20 cellular contexts compared by ENCODE assay signal in genomic region chr17:52754838-52755237, GRCh38.
DNase-seq lines count a peak whose midpoint lies in the region; ATAC-seq, FAIRE-seq and TF ChIP-seq lines count a peak whose summit lies in the region.
"Had no signal": no experiment of that assay in that cellular context is flagged by ENCODE, and none has a peak within 500 bp of the region (broad histone marks: within the 10 kb centered on the region; RNA-seq: fewer than 3 reads in every experiment).

No MANE protein-coding gene starts in this region.

- peaks cover 30% of the 10 kb centered on the region for H3K27me3 Mint-ChIP-seq in MCF 10A (ENCODE audit: insufficient read depth, unreplicated experiment)
- H3K27me3 Mint-ChIP-seq: CD4-positive, alpha-beta memory T cell had no signal

- CTCF ChIA-PET in MCF 10A (lab: Yijun Ruan, JAX), result no interaction called here

- TF ChIP-seq CTCF in MCF 10A (IDR thresholded peaks at IDR 0.05; ENCODE audit: unreplicated experiment), result no peak
- TF ChIP-seq CTCF in breast epithelium (IDR thresholded peaks at IDR 0.05), result no peak
- no peak for TF ChIP-seq CTCF in bronchial epithelial cell (IDR thresholded peaks at IDR 0.05; ENCODE audit: insufficient read depth, low read length, severe bottlenecking)

- no peaks in the 10 kb centered on the region for H3K4me1 ChIP-seq in breast epithelium
- H3K4me1 ChIP-seq in skeletal muscle tissue (ENCODE audit: control insufficient read depth in 3 of 3, insufficient read depth in 3 of 3, low read length in 3 of 3), result peaks cover 9 to 13% (median 10%) of the 10 kb centered on the region in 3 donors
- H3K4me1 ChIP-seq: A549 had no signal

- POLR2A ChIA-PET in MCF 10A (lab: Yijun Ruan, JAX), result interaction anchor here (0.7 to 1.0 kb wide), 2 partner anchors 15 to 842 kb away, joined by 4 read pairs; no protein-coding TSS in a partner anchor

- intact Hi-C loops in MCF 10A (cut with micrococcal nuclease), result no loop called here
- intact Hi-C loops in breast epithelium (cut with DNase I; ENCODE audit: low total_unique reads), result no loop called here

- no peaks in the 10 kb centered on the region for H3K4me1 Mint-ChIP-seq in MCF 10A (ENCODE audit: insufficient read depth, unreplicated experiment)
- H3K4me1 Mint-ChIP-seq: CD14-positive monocyte; CD4-positive, alpha-beta memory T cell had no signal

- H3K27ac Mint-ChIP-seq in MCF 10A (ENCODE audit: low read depth, unreplicated experiment), result peak overlapping the region; percentile 75
- H3K27ac Mint-ChIP-seq: CD14-positive monocyte; CD4-positive, alpha-beta memory T cell had no signal

- no peaks in the 10 kb centered on the region for H3K9me3 Mint-ChIP-seq in MCF 10A (ENCODE audit: unreplicated experiment)

- no peak for FAIRE-seq in bronchial epithelial cell (lab: Jason Lieb, UNC)
- FAIRE-seq: GM12892, GM18507 had no signal

- no peak for TF ChIP-seq POLR2A in breast epithelium (IDR thresholded peaks at IDR 0.05)

- H3K27ac ChIP-seq in breast epithelium (no peak overlapping the region), skeletal muscle tissue (ENCODE audit: low read depth, low read length) (peak overlapping the region; percentile 17)
- H3K27ac ChIP-seq: 22Rv1, A549, BLaER1, GM23248 had no signal

- no peaks in the 10 kb centered on the region for H3K36me3 Mint-ChIP-seq in MCF 10A (ENCODE audit: insufficient read depth, unreplicated experiment)
- H3K36me3 Mint-ChIP-seq: CD14-positive monocyte; CD4-positive, alpha-beta memory T cell had no signal

- DNase-seq in MCF 10A (ENCODE audit: unreplicated experiment), result peak; percentile 1
- no peak for DNase-seq in breast epithelium (ENCODE audit: low spot score in 2 of 2)
- DNase-seq in bronchial epithelial cell (ENCODE audit: low read depth), result peak; percentile 63
- no peak for DNase-seq in GM19238 (ENCODE audit: insufficient read length, low spot score)
- DNase-seq in LoVo (ENCODE audit: low spot score), result no peak
- DNase-seq: AML-193; CD4-positive, alpha-beta memory T cell; DMS153; DMS79; GDM1; GM23248; HCEC 1CT had no signal

- H3K4me3 ChIP-seq in breast epithelium (no peak overlapping the region), bronchial epithelial cell (ENCODE audit: low read depth, low read length) (no peak overlapping the region), skeletal muscle tissue (ENCODE audit: low read length in 3 of 3) (no peak overlapping the region)
- H3K4me3 ChIP-seq: A549, BLaER1, GM23248 had no signal

- H3K9me3 ChIP-seq in breast epithelium (no peaks in the 10 kb centered on the region), skeletal muscle tissue (ENCODE audit: control insufficient read depth in 3 of 3, low read length in 3 of 3) (no peaks in the 10 kb centered on the region)

- BruUV-seq in MCF 10A (replicated peaks; lab: Mats Ljungman, UMichigan), result no TSS peak

- ATAC-seq in activated CD4-positive, CD25-positive, alpha-beta regulatory T cell treated with anti-CD3 and anti-CD28 coated beads, Interleukin-2, amount 50 U/mL, for 24 hours, result no peak
- ATAC-seq: A549 had no signal

- no peaks in the 10 kb centered on the region for H3K27me3 ChIP-seq in breast epithelium
- H3K27me3 ChIP-seq in bronchial epithelial cell (ENCODE audit: control insufficient read depth, insufficient read depth, low read length), result no peaks in the 10 kb centered on the region
- no peaks in the 10 kb centered on the region for H3K27me3 ChIP-seq in skeletal muscle tissue (ENCODE audit: control insufficient read depth in 3 of 3, insufficient read depth in 3 of 3, low read length in 3 of 3)
- H3K27me3 ChIP-seq: BLaER1 had no signal

- H3K36me3 ChIP-seq in breast epithelium (no peaks in the 10 kb centered on the region), bronchial epithelial cell (ENCODE audit: control insufficient read depth, insufficient read depth, low read length) (no peaks in the 10 kb centered on the region), skeletal muscle tissue (ENCODE audit: control insufficient read depth in 3 of 3, insufficient read depth in 3 of 3, low read length in 3 of 3) (no peaks in the 10 kb centered on the region)
- H3K36me3 ChIP-seq: BLaER1 had no signal

- no peak overlapping the region for H3K9ac ChIP-seq in skeletal muscle tissue (ENCODE audit: low read depth in 1 of 3, low read length in 3 of 3)
- H3K9ac ChIP-seq: BLaER1, GM23248 had no signal

- H3K4me3 Mint-ChIP-seq in MCF 10A (ENCODE audit: unreplicated experiment), result no peak overlapping the region
- H3K4me3 Mint-ChIP-seq: CD14-positive monocyte; CD4-positive, alpha-beta memory T cell had no signal

Comparison
In these comparisons a context has a peak if more than half of its experiments do, and no peak if none do; other contexts are left out.
1. DNase-seq: peak in MCF 10A (single experiment) and bronchial epithelial cell (single experiment); none in breast epithelium (0 of 2), GM19238 (single experiment) and LoVo (single experiment).